14 cellular contexts compared by ENCODE assay signal in genomic region chr2:9807555-9808305, GRCh38.
"Had no signal": no experiment of that assay in that cellular context is flagged by ENCODE, and none has a peak within 500 bp of the region (broad histone marks: within the 10 kb centered on the region; RNA-seq: fewer than 3 reads in every experiment).

No MANE protein-coding gene starts in this region.

- H3K27ac ChIP-seq: adrenal gland, coronary artery, epithelial cell of prostate, hepatocyte had no signal

- H3K27me3 ChIP-seq: adrenal gland, hepatocyte, thyroid gland, vagina had no signal

- H2AFZ ChIP-seq: hepatocyte had no signal

- H3K36me3 ChIP-seq: adrenal gland, prostate gland, thyroid gland, vagina had no signal

- DNase-seq: activated CD4-positive, alpha-beta memory T cell treated with anti-CD3 and anti-CD28 coated beads for 36 hours; activated CD4-positive, alpha-beta T cell treated with anti-CD3 and anti-CD28 coated beads for 1 hour; activated naive CD4-positive, alpha-beta T cell treated with anti-CD3 and anti-CD28 coated beads, Interleukin-2, amount 50 U/mL, for 16 hours; effector memory CD4-positive, alpha-beta T cell; naive thymus-derived CD4-positive, alpha-beta T cell; stimulated activated CD4-positive, alpha-beta T cell treated with anti-CD3 and anti-CD28 coated beads, Interleukin-4, amount 100 ng/mL, for 1 hour; T-helper 9 cell; thyroid gland had no signal

- H3K4me2 ChIP-seq: hepatocyte had no signal

- ATAC-seq: naive thymus-derived CD4-positive, alpha-beta T cell had no signal

- H3K9me3 ChIP-seq: adrenal gland, prostate gland, thyroid gland, vagina had no signal

- H3K4me3 ChIP-seq: adrenal gland, coronary artery, hepatocyte, prostate gland, thyroid gland, vagina had no signal

- H3K9me3 Mint-ChIP-seq: activated CD4-positive, alpha-beta memory T cell treated with anti-CD3 and anti-CD28 coated beads for 36 hours; naive thymus-derived CD4-positive, alpha-beta T cell had no signal

- H3K27ac Mint-ChIP-seq: activated CD4-positive, alpha-beta memory T cell treated with anti-CD3 and anti-CD28 coated beads for 36 hours had no signal

- H3K36me3 Mint-ChIP-seq: activated CD4-positive, alpha-beta memory T cell treated with anti-CD3 and anti-CD28 coated beads for 36 hours had no signal

- H3K79me2 ChIP-seq: hepatocyte had no signal

- H3K4me1 ChIP-seq: adrenal gland had no signal

- H3K4me3 Mint-ChIP-seq: activated CD4-positive, alpha-beta memory T cell treated with anti-CD3 and anti-CD28 coated beads for 36 hours had no signal
